Comparison of ENCODE assay signal across 14 cellular contexts in the genomic region with DNA sequence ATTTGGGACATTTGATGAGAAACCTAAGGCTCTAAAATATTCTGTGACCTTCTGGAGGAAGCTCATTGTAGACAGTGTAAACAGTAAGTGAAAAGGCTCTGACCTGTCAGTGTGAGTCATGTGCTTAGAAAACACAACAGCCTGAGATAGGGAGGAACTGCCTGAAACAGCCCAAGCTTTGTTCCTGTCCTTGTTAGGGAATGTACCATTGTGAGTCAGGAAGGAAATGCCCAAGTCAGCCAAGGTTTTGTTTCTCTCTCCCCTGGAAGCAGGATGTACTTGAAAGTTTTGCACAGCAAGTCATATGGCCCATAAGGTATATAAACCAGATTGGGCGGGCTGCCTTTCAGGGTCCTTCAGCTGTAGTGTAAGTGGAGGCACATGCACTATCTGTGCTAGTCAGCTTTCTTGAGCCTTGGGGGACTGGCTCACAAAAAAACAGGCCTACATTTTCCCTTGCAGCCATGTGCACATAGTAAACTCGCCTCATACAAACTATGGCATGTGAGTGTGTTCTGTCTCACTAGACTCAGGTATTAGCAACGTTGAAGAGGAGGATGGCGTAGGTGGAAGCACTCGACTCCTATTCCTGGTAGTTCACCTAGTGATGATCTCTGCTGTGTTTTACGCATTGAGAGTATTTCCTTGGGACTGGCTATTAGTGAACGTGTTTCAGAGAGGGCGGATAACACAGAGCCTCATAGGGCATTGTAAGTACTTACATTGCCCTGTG.
A peak's percentile ranks its signal among the peaks of the same experiment; 100 is the strongest.
DNase-seq lines count a peak whose midpoint lies in the region; ATAC-seq lines count a peak whose summit lies in the region.
"Had no signal": no experiment of that assay in that cellular context is flagged by ENCODE, and none has a peak within 500 bp of the region (broad histone marks: within the 10 kb centered on the region; RNA-seq: fewer than 3 reads in every experiment).

No MANE protein-coding gene starts in this region.

- H3K4me1 Mint-ChIP-seq in activated T-cell treated with anti-CD3 and anti-CD28 coated beads, Interleukin-2, amount 50 U/mL, for 72 hours (ENCODE audit: low read depth), result no peaks in the 10 kb centered on the region

- DNase-seq in COLO668 (lab: John Stamatoyannopoulos, UW; ENCODE audit: unreplicated experiment) (peak; percentile 69), HuH-7.5 (ENCODE audit: low spot score) (peak; percentile 17), amniotic epithelial cell (ENCODE audit: low read depth) (peak; percentile 0), iris pigment epithelial cell (ENCODE audit: low read depth) (peak; percentile 95)
- no peak for DNase-seq in activated T-cell treated with anti-CD3 and anti-CD28 coated beads, Interleukin-2, amount 50 U/mL, for 72 hours
- DNase-seq in effector CD8-positive, alpha-beta T cell (lab: John Stamatoyannopoulos, UW), result no peak
- DNase-seq: activated T-cell treated with anti-CD3 and anti-CD28 coated beads for 4 hours; glutamatergic neuron; KBM-7; NCI-H774; stimulated activated naive CD4-positive, alpha-beta T cell; T-helper 2 cell had no signal

- ATAC-seq in activated T-cell treated with anti-CD3 and anti-CD28 coated beads, Interleukin-2, amount 50 U/mL, for 72 hours (replicated peaks in 1 of 2), result no peak
- ATAC-seq in HG02678 (IDR thresholded peaks at IDR 0.05; ENCODE audit: unreplicated experiment) (no peak), GM21619 (IDR thresholded peaks at IDR 0.05; ENCODE audit: unreplicated experiment) (no peak)

- no peak overlapping the region for H3K27ac Mint-ChIP-seq in activated T-cell treated with anti-CD3 and anti-CD28 coated beads, Interleukin-2, amount 50 U/mL, for 72 hours

- H3K4me3 Mint-ChIP-seq in activated T-cell treated with anti-CD3 and anti-CD28 coated beads, Interleukin-2, amount 50 U/mL, for 72 hours, result no peak overlapping the region

- peaks cover 6 to 8% of the 10 kb centered on the region in 2 donors for H3K9me3 Mint-ChIP-seq in activated T-cell treated with anti-CD3 and anti-CD28 coated beads, Interleukin-2, amount 50 U/mL, for 72 hours

- no peaks in the 10 kb centered on the region for H3K36me3 Mint-ChIP-seq in activated T-cell treated with anti-CD3 and anti-CD28 coated beads, Interleukin-2, amount 50 U/mL, for 72 hours (ENCODE audit: insufficient read depth in 2 of 2)

- no peaks in the 10 kb centered on the region for H3K27me3 Mint-ChIP-seq in activated T-cell treated with anti-CD3 and anti-CD28 coated beads, Interleukin-2, amount 50 U/mL, for 72 hours (ENCODE audit: low read depth)

Comparison
In these comparisons a context has a peak if more than half of its experiments do, and no peak if none do; other contexts are left out.
1. DNase-seq: peak in COLO668 (single experiment), HuH-7.5 (single experiment), amniotic epithelial cell (single experiment) and iris pigment epithelial cell (single experiment); none in activated T-cell treated with anti-CD3 and anti-CD28 coated beads, Interleukin-2, amount 50 U/mL, for 72 hours (0 of 2) and effector CD8-positive, alpha-beta T cell (single experiment).